In the genomic region with DNA sequence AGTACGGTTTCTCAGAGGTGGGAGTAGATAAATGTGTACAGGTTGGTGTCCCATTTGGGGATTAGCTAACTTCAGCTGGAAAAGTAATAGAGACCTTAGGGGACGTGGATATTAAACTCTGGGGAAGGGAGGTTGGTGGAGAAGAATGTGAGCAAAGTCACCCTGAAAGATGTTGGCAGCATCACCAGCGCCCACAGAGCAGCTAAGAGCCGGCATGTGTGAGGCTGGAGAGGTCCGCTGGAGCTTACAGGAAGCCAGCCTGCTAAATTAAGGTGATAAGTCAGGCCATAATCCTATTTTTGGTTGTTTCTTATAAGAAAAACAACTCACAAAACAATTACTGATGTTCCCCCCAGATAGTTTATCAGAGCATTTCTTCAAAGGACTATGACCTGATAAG, we compare ENCODE assay signal across 32 cellular contexts.
"Had no signal": no experiment of that assay in that cellular context is flagged by ENCODE, and none has a peak within 500 bp of the region (broad histone marks: within the 10 kb centered on the region; RNA-seq: fewer than 3 reads in every experiment).

No MANE protein-coding gene starts in this region.

- H3K36me3 ChIP-seq: adrenal gland, colonic mucosa, neutrophil, stomach, thyroid gland, upper lobe of right lung had no signal

- H3K27ac ChIP-seq: dorsolateral prefrontal cortex, neutrophil, thyroid gland, upper lobe of right lung, VCaP had no signal

- H3K4me3 Mint-ChIP-seq: activated naive CD4-positive, alpha-beta T cell treated with anti-CD3 and anti-CD28 coated beads for 36 hours; activated naive CD8-positive, alpha-beta T cell treated with anti-CD3 and anti-CD28 coated beads for 36 hours; activated T-helper 1 cell treated with anti-CD3 and anti-CD28 coated beads, Interleukin-12 subunit alpha, Interleukin-12 subunit beta, Interleukin-2, Interleukin-4 antibody, amounts not matched to agents 30 ng/mL and 10 ng/mL and 1 ng/mL, durations not matched to agents 14 hours and 24 hours and 36 hours; effector memory CD8-positive, alpha-beta T cell; nephron; stimulated activated effector memory CD8-positive, alpha-beta T cell treated with anti-CD3 and anti-CD28 coated beads, Interleukin-12 subunit alpha, Interleukin-12 subunit beta, amount 100 ng/mL, for 72 hours; T-helper 2 cell treated with Interferon-gamma antibody and Interleukin-4, amounts not matched to agents 5 μg/mL and 100 μg/mL, for 36 hours had no signal

- H3K4me3 ChIP-seq: adrenal gland, body of pancreas, colonic mucosa, dorsolateral prefrontal cortex, lung, mucosa of descending colon, stomach, thyroid gland, upper lobe of right lung had no signal

- H3K4me1 Mint-ChIP-seq: activated naive CD8-positive, alpha-beta T cell treated with anti-CD3 and anti-CD28 coated beads for 36 hours; stimulated activated effector memory CD8-positive, alpha-beta T cell treated with anti-CD3 and anti-CD28 coated beads, Interleukin-12 subunit alpha, Interleukin-12 subunit beta, amount 100 ng/mL, for 72 hours had no signal

- H3K9me3 ChIP-seq: adrenal gland, body of pancreas, colonic mucosa, mucosa of descending colon, neutrophil, stomach, thyroid gland, upper lobe of right lung had no signal

- H3K27me3 ChIP-seq: adrenal gland, body of pancreas, colonic mucosa, stomach, thyroid gland, upper lobe of right lung had no signal

- H3K9me3 Mint-ChIP-seq: activated naive CD4-positive, alpha-beta T cell treated with anti-CD3 and anti-CD28 coated beads for 36 hours; activated naive CD8-positive, alpha-beta T cell treated with anti-CD3 and anti-CD28 coated beads for 36 hours; activated T-helper 1 cell treated with anti-CD3 and anti-CD28 coated beads, Interleukin-12 subunit alpha, Interleukin-12 subunit beta, Interleukin-2, Interleukin-4 antibody, amounts not matched to agents 30 ng/mL and 10 ng/mL and 1 ng/mL, durations not matched to agents 14 hours and 24 hours and 36 hours; effector memory CD8-positive, alpha-beta T cell; nephron; stimulated activated effector memory CD8-positive, alpha-beta T cell treated with anti-CD3 and anti-CD28 coated beads, Interleukin-12 subunit alpha, Interleukin-12 subunit beta, amount 100 ng/mL, for 72 hours; T-helper 2 cell treated with Interferon-gamma antibody and Interleukin-4, amounts not matched to agents 5 μg/mL and 100 μg/mL, for 36 hours had no signal

- H3K36me3 Mint-ChIP-seq: activated naive CD8-positive, alpha-beta T cell treated with anti-CD3 and anti-CD28 coated beads for 36 hours; stimulated activated effector memory CD8-positive, alpha-beta T cell treated with anti-CD3 and anti-CD28 coated beads, Interleukin-12 subunit alpha, Interleukin-12 subunit beta, amount 100 ng/mL, for 72 hours had no signal

- FAIRE-seq: islet of Langerhans, small intestine had no signal

- H3K27me3 Mint-ChIP-seq: activated naive CD8-positive, alpha-beta T cell treated with anti-CD3 and anti-CD28 coated beads for 36 hours had no signal

- DNase-seq: activated CD4-positive, alpha-beta T cell treated with anti-CD3 and anti-CD28 coated beads for 4 hours; activated CD4-positive, alpha-beta T cell treated with anti-CD3 and anti-CD28 coated beads, Interleukin-2, amount 50 U/mL, for 4 hours; activated effector memory CD4-positive, alpha-beta T cell treated with anti-CD3 and anti-CD28 coated beads, Interleukin-2, amount 50 U/mL, for 16 hours; activated naive CD4-positive, alpha-beta T cell treated with anti-CD3 and anti-CD28 coated beads for 36 hours; activated naive CD8-positive, alpha-beta T cell treated with anti-CD3 and anti-CD28 coated beads for 36 hours; activated T-cell treated with anti-CD3 and anti-CD28 coated beads for 4 hours; adrenal gland; aorta; body of pancreas; cerebellar nuclear complex; colonic mucosa; dorsolateral prefrontal cortex; effector memory CD8-positive, alpha-beta T cell; foreskin melanocyte; left colon; mucosa of descending colon; stimulated activated CD4-positive, alpha-beta T cell treated with anti-CD3 and anti-CD28 coated beads, Interleukin-4, amount 100 ng/mL, for 24 hours; stomach; T-helper 1 cell; thyroid gland; upper lobe of right lung had no signal

- H3K4me1 ChIP-seq: upper lobe of right lung had no signal

- H3K27ac Mint-ChIP-seq: activated naive CD4-positive, alpha-beta T cell treated with anti-CD3 and anti-CD28 coated beads for 36 hours; activated naive CD8-positive, alpha-beta T cell treated with anti-CD3 and anti-CD28 coated beads for 36 hours; activated T-helper 1 cell treated with anti-CD3 and anti-CD28 coated beads, Interleukin-12 subunit alpha, Interleukin-12 subunit beta, Interleukin-2, Interleukin-4 antibody, amounts not matched to agents 30 ng/mL and 10 ng/mL and 1 ng/mL, durations not matched to agents 14 hours and 24 hours and 36 hours; effector memory CD8-positive, alpha-beta T cell; nephron; stimulated activated effector memory CD8-positive, alpha-beta T cell treated with anti-CD3 and anti-CD28 coated beads, Interleukin-12 subunit alpha, Interleukin-12 subunit beta, amount 100 ng/mL, for 72 hours; T-helper 2 cell treated with Interferon-gamma antibody and Interleukin-4, amounts not matched to agents 5 μg/mL and 100 μg/mL, for 36 hours had no signal

- ATAC-seq: effector memory CD8-positive, alpha-beta T cell; esophagus mucosa; sciatic nerve; stimulated activated effector memory CD8-positive, alpha-beta T cell treated with anti-CD3 and anti-CD28 coated beads, Interleukin-12 subunit alpha, Interleukin-12 subunit beta, amount 100 ng/mL, for 72 hours; upper lobe of right lung had no signal
